8 cellular contexts compared by ENCODE assay signal in the genomic region with DNA sequence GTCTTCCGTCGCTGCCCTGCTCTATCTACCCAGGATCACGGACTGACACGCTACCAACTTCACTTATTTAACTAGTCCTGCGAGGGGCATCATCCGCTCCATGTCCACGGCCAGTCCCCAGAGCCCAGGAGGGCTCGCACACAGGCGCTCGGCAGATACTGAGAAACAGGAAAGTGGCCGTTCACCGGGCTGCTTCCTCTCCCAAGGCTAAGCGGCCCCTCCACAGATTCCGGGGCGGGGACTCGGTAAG. TPM values are rescaled to one million over a fixed set of nuclear protein-coding genes. Genes with fewer than 3 reads are reported as not detected.
DNase-seq lines count a peak whose midpoint lies in the region; ATAC-seq, FAIRE-seq and TF ChIP-seq lines count a peak whose summit lies in the region.

No MANE protein-coding gene starts in this region.

- no peak for FAIRE-seq in HepG2 (lab: Jason Lieb, UNC)

- H3K9me2 ChIP-seq in Karpas-422 (replicated peaks; ENCODE audit: insufficient read depth, low read length) = no peaks in the 10 kb centered on the region

- H3K4me3 ChIP-seq in Karpas-422 (ENCODE audit: low read length) (peak overlapping the region; percentile 96), HepG2 (replicated peaks in 1 of 3; ENCODE audit: insufficient read depth in 1 of 3, low read depth in 2 of 3, low read length in 3 of 3) (peak overlapping the region; percentile 86 to 98 (median 96)), tibial artery (peak overlapping the region; percentile 87 to 95)

- H3K36me3 Mint-ChIP-seq in activated CD8-positive, alpha-beta memory T cell treated with anti-CD3 and anti-CD28 coated beads, Interleukin-2, amount 10 ng/mL, durations not matched to agents 7 days and 5 days = peaks cover 40% of the 10 kb centered on the region
- peaks cover 22% of the 10 kb centered on the region for H3K36me3 Mint-ChIP-seq in brain

- H3K4me3 Mint-ChIP-seq in activated CD8-positive, alpha-beta memory T cell treated with anti-CD3 and anti-CD28 coated beads, Interleukin-2, amount 10 ng/mL, durations not matched to agents 7 days and 5 days = peak overlapping the region; percentile 89
- peak overlapping the region; percentile 93 to 96 (median 94) for H3K4me3 Mint-ChIP-seq in brain

- in situ Hi-C loops in HepG2 (cut with HindIII; ENCODE audit: extremely low pct_ligation_motif_present, low pct_unique_long_range_greater_than_20kb) (no loop called here), GM13976 (cut with MboI; ENCODE audit: low sequenced_read_pairs, unreplicated experiment) (no loop called here)

- peak overlapping the region; percentile 94 for H3K27ac Mint-ChIP-seq in activated CD8-positive, alpha-beta memory T cell treated with anti-CD3 and anti-CD28 coated beads, Interleukin-2, amount 10 ng/mL, durations not matched to agents 7 days and 5 days
- H3K27ac Mint-ChIP-seq in brain = peak overlapping the region; percentile 81 to 97 (median 89)

- H3K9ac ChIP-seq in Karpas-422 (ENCODE audit: low read length) = peak overlapping the region; percentile 99
- H3K9ac ChIP-seq in HepG2 (ENCODE audit: insufficient read depth, low read depth, low read length) = peak overlapping the region; percentile 92

- H2AFZ ChIP-seq in Karpas-422 (ENCODE audit: low read length) (no peak overlapping the region), HepG2 (ENCODE audit: low read length) (no peak overlapping the region)

- no peaks in the 10 kb centered on the region for H3K9me3 ChIP-seq in Karpas-422 (ENCODE audit: low read length)
- H3K9me3 ChIP-seq in HepG2 (ENCODE audit: low read length) = no peaks in the 10 kb centered on the region
- no peaks in the 10 kb centered on the region for H3K9me3 ChIP-seq in tibial artery

- H4K20me1 ChIP-seq in Karpas-422 (ENCODE audit: insufficient read depth, low read depth, low read length) = no peaks in the 10 kb centered on the region
- H4K20me1 ChIP-seq in HepG2 (ENCODE audit: insufficient read depth, low read length) = no peaks in the 10 kb centered on the region

- CTCF ChIA-PET in activated CD8-positive, alpha-beta memory T cell treated with anti-CD3 and anti-CD28 coated beads, Interleukin-2, amount 10 ng/mL, durations not matched to agents 7 days and 5 days (lab: Charles Lee) = interaction anchor here (1.0 to 1.7 kb wide), 3 partner anchors 13 to 31 kb away, joined by 3 to 7 read pairs (median 6); a partner anchor contains a TSS
- CTCF ChIA-PET in HepG2 (lab: Yijun Ruan, JAX; ENCODE audit: low intra/inter-chr PET ratio, low total read pairs) = no interaction called here

- peaks cover 59% of the 10 kb centered on the region for H3K4me1 Mint-ChIP-seq in activated CD8-positive, alpha-beta memory T cell treated with anti-CD3 and anti-CD28 coated beads, Interleukin-2, amount 10 ng/mL, durations not matched to agents 7 days and 5 days
- H3K4me1 Mint-ChIP-seq in brain = peaks cover 34% of the 10 kb centered on the region

- ATAC-seq in activated CD8-positive, alpha-beta memory T cell treated with anti-CD3 and anti-CD28 coated beads, Interleukin-2, amount 10 ng/mL, durations not matched to agents 7 days and 5 days = peak; percentile 34
- peak; percentile 51; the same call in 2 of the 3 replicates for ATAC-seq in HepG2

- TF ChIP-seq EP300 in HepG2 (IDR thresholded peaks at IDR 0.05; ENCODE audit: low read depth in 2 of 2, low read length in 2 of 2) (no peak), HepG2 (CRISPR knock-in tag; IDR thresholded peaks at IDR 0.05; ENCODE audit: borderline replicate concordance) (no peak)

- H3K36me3 ChIP-seq in Karpas-422 (ENCODE audit: insufficient read depth, low read length) = peaks cover 37% of the 10 kb centered on the region
- peaks cover 9 to 23% of the 10 kb centered on the region in 2 experiments for H3K36me3 ChIP-seq in HepG2 (replicated peaks in 1 of 2; ENCODE audit: control insufficient read depth in 1 of 2, insufficient read depth in 2 of 2, low read length in 2 of 2)
- peaks cover 14 to 27% (median 16%) of the 10 kb centered on the region in 3 donors for H3K36me3 ChIP-seq in tibial artery

- TF ChIP-seq RAD21 in HepG2 (CRISPR knock-in tag; IDR thresholded peaks at IDR 0.05) = no peak

- peaks cover 24% of the 10 kb centered on the region for H3K4me1 ChIP-seq in Karpas-422 (ENCODE audit: low read length)
- H3K4me1 ChIP-seq in HepG2 (ENCODE audit: insufficient read depth, low read length) = peaks cover 27% of the 10 kb centered on the region
- peaks cover 0 to 30% (median 23%) of the 10 kb centered on the region in 4 donors for H3K4me1 ChIP-seq in tibial artery

- H3K79me2 ChIP-seq in Karpas-422 (ENCODE audit: low read length) (peaks cover 43% of the 10 kb centered on the region), HepG2 (ENCODE audit: insufficient read depth, low read length) (peaks cover 30% of the 10 kb centered on the region)

- peak overlapping the region; percentile 86 for H3K27ac ChIP-seq in Karpas-422 (ENCODE audit: low read length)
- peak overlapping the region; percentile 81 for H3K27ac ChIP-seq in HepG2 (ENCODE audit: extremely low read length, insufficient read depth, low read length)
- peak overlapping the region; percentile 86 to 92 for H3K27ac ChIP-seq in tibial artery

- 0% methylated on average over 13 of the region's 16 CpGs for WGBS in HepG2 (ENCODE audit: low lambda C conversion rate)

- TSS peak; percentile 87 for BruUV-seq in HepG2 (replicated peaks; lab: Mats Ljungman, UMichigan)

- POLR2A ChIA-PET in HepG2 (lab: Yijun Ruan, JAX) = interaction anchor here (0.9 to 6.3 kb wide), 19 partner anchors 9 to 443 kb away, joined by 3 to 68 read pairs (median 7); a partner anchor contains a TSS

- H3K27me3 Mint-ChIP-seq in activated CD8-positive, alpha-beta memory T cell treated with anti-CD3 and anti-CD28 coated beads, Interleukin-2, amount 10 ng/mL, durations not matched to agents 7 days and 5 days = no peaks in the 10 kb centered on the region
- H3K27me3 Mint-ChIP-seq in brain = peaks cover 7% of the 10 kb centered on the region

- TF ChIP-seq POLR2A in HepG2 (IDR thresholded peaks at IDR 0.05; ENCODE audit: insufficient read depth in 1 of 2, low read depth in 2 of 2, low read length in 2 of 2) = no peak

- no peaks in the 10 kb centered on the region for H3K9me3 Mint-ChIP-seq in activated CD8-positive, alpha-beta memory T cell treated with anti-CD3 and anti-CD28 coated beads, Interleukin-2, amount 10 ng/mL, durations not matched to agents 7 days and 5 days (ENCODE audit: low read depth)
- no peaks in the 10 kb centered on the region for H3K9me3 Mint-ChIP-seq in brain

- peak; percentile 60 for DNase-seq in activated CD8-positive, alpha-beta memory T cell treated with anti-CD3 and anti-CD28 coated beads, Interleukin-2, amount 10 ng/mL, durations not matched to agents 7 days and 5 days
- no peak for DNase-seq in activated CD8-positive, alpha-beta memory T cell treated with anti-CD3 and anti-CD28 coated beads, Interleukin-2, amount 50 U/mL, for 48 hours
- peak; percentile 70 for DNase-seq in Karpas-422
- DNase-seq in HepG2 (ENCODE audit: low spot score) = peak; percentile 36
- DNase-seq in tibial artery = no peak
- DNase-seq in GM13976 (ENCODE audit: low spot score) = no peak
- DNase-seq in UCSD-AML1 (lab: John Stamatoyannopoulos, UW; ENCODE audit: unreplicated experiment) = no peak

- intact Hi-C loops in HepG2 (cut with micrococcal nuclease; ENCODE audit: unreplicated experiment) = loop anchor here (2.0 to 5.0 kb wide), 2 partner anchors 29 to 36 kb away; a partner anchor contains a TSS
- intact Hi-C loops in tibial artery (cut with DNase I; ENCODE audit: low total_unique reads) = loop anchor here (2.0 kb wide), 1 partner anchor 29 kb away; a partner anchor contains a TSS

- no peak for TF ChIP-seq CTCF in brain (conservative IDR thresholded peaks at IDR 0.05)
- TF ChIP-seq CTCF in HepG2 (CRISPR knock-in tag; IDR thresholded peaks at IDR 0.05) = no peak
- TF ChIP-seq CTCF in tibial artery (IDR thresholded peaks at IDR 0.05) = no peak
- no peak for TF ChIP-seq CTCF in GM13976 (IDR thresholded peaks at IDR 0.05; ENCODE audit: borderline replicate concordance, control extremely low read depth, extremely low read depth, insufficient read depth, missing control alignments)

- H3K27me3 ChIP-seq in Karpas-422 (ENCODE audit: low read length) = no peaks in the 10 kb centered on the region
- H3K27me3 ChIP-seq in HepG2 (ENCODE audit: control insufficient read depth in 1 of 2, insufficient read depth in 2 of 2, low read length in 2 of 2) = no peaks in the 10 kb centered on the region; a peak in 1 of 5 replicates
- no peaks in the 10 kb centered on the region for H3K27me3 ChIP-seq in tibial artery

- H3K4me2 ChIP-seq in Karpas-422 (ENCODE audit: low read depth, low read length, poor library complexity, severe bottlenecking) (peak overlapping the region; percentile 97), HepG2 (ENCODE audit: low read depth, low read length) (peak overlapping the region; percentile 92)

RNA-seq across cellular contexts. Expression of a gene that starts 0.4 kb away (rescaled TPM):
- 10 to 100 TPM; 57.9 to 68.5 TPM for total RNA-seq in activated CD8-positive, alpha-beta memory T cell treated with anti-CD3 and anti-CD28 coated beads, Interleukin-2, amount 10 ng/mL, durations not matched to agents 7 days and 5 days
- 78.7 and 122 TPM in 2 replicates for total RNA-seq in Karpas-422 (2014; rRNA removed; shearing (Covaris generic); ENCODE audit: low replicate concordance)
- 32.6 TPM for polyA plus RNA-seq in brain (ENCODE audit: insufficient read depth, low read depth, low replicate concordance)
- total RNA-seq in HepG2 (2016; rRNA removed; fragmentation: Illumina TruSeq; extraction: Trizol) = 34.9 and 37.5 TPM in 2 replicates
- total RNA-seq in HepG2 (2016; cell fraction: cytosol; rRNA removed; fragmentation: Illumina TruSeq; extraction: Trizol; ENCODE audit: low read depth) = 18.3 and 27.5 TPM in 2 replicates
- total RNA-seq in HepG2 (2016; cell fraction: insoluble cytoplasmic fraction; rRNA removed; fragmentation: Illumina TruSeq; extraction: Trizol) = 34.8 and 36.8 TPM in 2 replicates
- 37.8 and 42.1 TPM in 2 replicates for total RNA-seq in HepG2 (2016; cell fraction: membrane; rRNA removed; fragmentation: Illumina TruSeq; extraction: Trizol)
- total RNA-seq in HepG2 (2016; cell fraction: nucleus; rRNA removed; fragmentation: Illumina TruSeq; extraction: Trizol) = 25.0 and 26.4 TPM in 2 replicates
- 27.1 and 40.3 TPM in 2 replicates for polyA plus RNA-seq in HepG2 (2011; rRNA removed)
- polyA plus RNA-seq in HepG2 (2011; cell fraction: cytosol; rRNA removed) = 26.2 and 44.6 TPM in 2 replicates
- 114 and 127 TPM in 2 replicates for polyA plus RNA-seq in HepG2 (2011; cell fraction: nucleus; rRNA removed)
- polyA plus RNA-seq in HepG2 (2012) = 19.0 and 25.6 TPM in 2 replicates
- polyA plus RNA-seq in HepG2 (2016; cell fraction: cytosol; fragmentation: Illumina TruSeq; extraction: Trizol; ENCODE audit: low read depth) = 14.5 and 20.0 TPM in 2 replicates
- 24.5 and 26.4 TPM in 2 replicates for polyA plus RNA-seq in HepG2 (2016; cell fraction: insoluble cytoplasmic fraction; fragmentation: Illumina TruSeq; extraction: Trizol; ENCODE audit: low read depth)
- 21.9 and 27.2 TPM in 2 replicates for polyA plus RNA-seq in HepG2 (2016; cell fraction: membrane; fragmentation: Illumina TruSeq; extraction: Trizol; ENCODE audit: low read depth)
- 40.3 and 44.2 TPM in 2 replicates for polyA plus RNA-seq in HepG2 (2016; cell fraction: nucleus; fragmentation: Illumina TruSeq; extraction: Trizol; ENCODE audit: insufficient read depth, low read depth)
- polyA minus RNA-seq in HepG2 (2011; rRNA and poly(A)+ RNA removed; ENCODE audit: low replicate concordance) = 10.9 and 18.2 TPM in 2 replicates
- polyA minus RNA-seq in HepG2 (2011; cell fraction: cytosol; rRNA and poly(A)+ RNA removed) = 5.9 and 9.5 TPM in 2 replicates
- polyA minus RNA-seq in HepG2 (2011; cell fraction: nucleus; rRNA and poly(A)+ RNA removed) = 11.2 and 15.5 TPM in 2 replicates

RNA-seq across cellular contexts. Expression of a gene that starts 0.5 kb away (rescaled TPM):
- total RNA-seq in activated CD8-positive, alpha-beta memory T cell treated with anti-CD3 and anti-CD28 coated beads, Interleukin-2, amount 10 ng/mL, durations not matched to agents 7 days and 5 days = 10 to 100 TPM; 37.4 to 42.3 TPM
- 8.1 and 31.9 TPM in 2 replicates for total RNA-seq in Karpas-422 (2014; rRNA removed; shearing (Covaris generic); ENCODE audit: low replicate concordance)
- 19.4 TPM for polyA plus RNA-seq in brain (ENCODE audit: insufficient read depth, low read depth, low replicate concordance)
- total RNA-seq in HepG2 (2016; rRNA removed; fragmentation: Illumina TruSeq; extraction: Trizol) = 34.4 and 39.1 TPM in 2 replicates
- total RNA-seq in HepG2 (2016; cell fraction: cytosol; rRNA removed; fragmentation: Illumina TruSeq; extraction: Trizol; ENCODE audit: low read depth) = 10.7 and 10.8 TPM in 2 replicates
- 31.3 and 40.3 TPM in 2 replicates for total RNA-seq in HepG2 (2016; cell fraction: insoluble cytoplasmic fraction; rRNA removed; fragmentation: Illumina TruSeq; extraction: Trizol)
- total RNA-seq in HepG2 (2016; cell fraction: membrane; rRNA removed; fragmentation: Illumina TruSeq; extraction: Trizol) = 16.9 and 19.0 TPM in 2 replicates
- total RNA-seq in HepG2 (2016; cell fraction: nucleus; rRNA removed; fragmentation: Illumina TruSeq; extraction: Trizol) = 20.9 and 21.8 TPM in 2 replicates
- polyA plus RNA-seq in HepG2 (2011; rRNA removed) = 14.6 and 14.7 TPM in 2 replicates
- polyA plus RNA-seq in HepG2 (2011; cell fraction: cytosol; rRNA removed) = 10.9 and 12.3 TPM in 2 replicates
- 18.8 and 20.1 TPM in 2 replicates for polyA plus RNA-seq in HepG2 (2011; cell fraction: nucleus; rRNA removed)
- 15.7 and 20.6 TPM in 2 replicates for polyA plus RNA-seq in HepG2 (2012)
- 6.0 and 6.1 TPM in 2 replicates for polyA plus RNA-seq in HepG2 (2016; cell fraction: cytosol; fragmentation: Illumina TruSeq; extraction: Trizol; ENCODE audit: low read depth)
- 43.6 and 43.8 TPM in 2 replicates for polyA plus RNA-seq in HepG2 (2016; cell fraction: insoluble cytoplasmic fraction; fragmentation: Illumina TruSeq; extraction: Trizol; ENCODE audit: low read depth)
- polyA plus RNA-seq in HepG2 (2016; cell fraction: membrane; fragmentation: Illumina TruSeq; extraction: Trizol; ENCODE audit: low read depth) = 11.4 and 11.7 TPM in 2 replicates
- 75.0 and 87.7 TPM in 2 replicates for polyA plus RNA-seq in HepG2 (2016; cell fraction: nucleus; fragmentation: Illumina TruSeq; extraction: Trizol; ENCODE audit: insufficient read depth, low read depth)
- 4.1 and 5.1 TPM in 2 replicates for polyA minus RNA-seq in HepG2 (2011; rRNA and poly(A)+ RNA removed; ENCODE audit: low replicate concordance)
- 5.1 and 5.5 TPM in 2 replicates for polyA minus RNA-seq in HepG2 (2011; cell fraction: cytosol; rRNA and poly(A)+ RNA removed)
- polyA minus RNA-seq in HepG2 (2011; cell fraction: nucleus; rRNA and poly(A)+ RNA removed) = 7.0 and 8.8 TPM in 2 replicates

RNA-seq across cellular contexts. Expression of a gene that starts 9.7 kb away (rescaled TPM):
- total RNA-seq in activated CD8-positive, alpha-beta memory T cell treated with anti-CD3 and anti-CD28 coated beads, Interleukin-2, amount 10 ng/mL, durations not matched to agents 7 days and 5 days = 10 to 100 TPM; 12.0 to 12.5 TPM
- 1.6 and 2.7 TPM in 2 replicates for total RNA-seq in Karpas-422 (2014; rRNA removed; shearing (Covaris generic); ENCODE audit: low replicate concordance)
- polyA plus RNA-seq in brain (ENCODE audit: insufficient read depth, low read depth, low replicate concordance) (not detected), HepG2 (2011; rRNA removed) (4.9 and 6.7 TPM in 2 replicates)
- 1.0 and 1.4 TPM in 2 replicates for total RNA-seq in HepG2 (2016; rRNA removed; fragmentation: Illumina TruSeq; extraction: Trizol)
- 0.44 and 1.4 TPM in 2 replicates for total RNA-seq in HepG2 (2016; cell fraction: cytosol; rRNA removed; fragmentation: Illumina TruSeq; extraction: Trizol; ENCODE audit: low read depth)
- 0.83 and 1.7 TPM in 2 replicates for total RNA-seq in HepG2 (2016; cell fraction: insoluble cytoplasmic fraction; rRNA removed; fragmentation: Illumina TruSeq; extraction: Trizol)
- total RNA-seq in HepG2 (2016; cell fraction: membrane; rRNA removed; fragmentation: Illumina TruSeq; extraction: Trizol) = 1.2 and 1.4 TPM in 2 replicates
- 1.0 TPM in 1 of 2 replicates, not detected in the other for total RNA-seq in HepG2 (2016; cell fraction: nucleus; rRNA removed; fragmentation: Illumina TruSeq; extraction: Trizol)
- polyA plus RNA-seq in HepG2 (2011; cell fraction: cytosol; rRNA removed) = 4.9 and 5.2 TPM in 2 replicates
- polyA plus RNA-seq in HepG2 (2011; cell fraction: nucleus; rRNA removed) = 1.3 and 2.0 TPM in 2 replicates
- polyA plus RNA-seq in HepG2 (2012) = 1.8 and 3.1 TPM in 2 replicates
- polyA plus RNA-seq in HepG2 (2016; cell fraction: cytosol; fragmentation: Illumina TruSeq; extraction: Trizol; ENCODE audit: low read depth) = 1.1 and 1.3 TPM in 2 replicates
- 1.9 and 2.0 TPM in 2 replicates for polyA plus RNA-seq in HepG2 (2016; cell fraction: insoluble cytoplasmic fraction; fragmentation: Illumina TruSeq; extraction: Trizol; ENCODE audit: low read depth)
- 1.1 TPM in 2 replicates for polyA plus RNA-seq in HepG2 (2016; cell fraction: membrane; fragmentation: Illumina TruSeq; extraction: Trizol; ENCODE audit: low read depth)
- polyA plus RNA-seq in HepG2 (2016; cell fraction: nucleus; fragmentation: Illumina TruSeq; extraction: Trizol; ENCODE audit: insufficient read depth, low read depth) = 0.57 and 1.6 TPM in 2 replicates
- polyA minus RNA-seq in HepG2 (2011; rRNA and poly(A)+ RNA removed; ENCODE audit: low replicate concordance) = 0.56 and 4.7 TPM in 2 replicates
- polyA minus RNA-seq in HepG2 (2011; cell fraction: cytosol; rRNA and poly(A)+ RNA removed) = 0.79 TPM in 1 of 2 replicates, not detected in the other
- 0.26 TPM in 1 of 2 replicates, not detected in the other for polyA minus RNA-seq in HepG2 (2011; cell fraction: nucleus; rRNA and poly(A)+ RNA removed)

RNA-seq across cellular contexts. Expression of a gene that starts 17.6 kb away (rescaled TPM):
- total RNA-seq in activated CD8-positive, alpha-beta memory T cell treated with anti-CD3 and anti-CD28 coated beads, Interleukin-2, amount 10 ng/mL, durations not matched to agents 7 days and 5 days = 10 to 100 TPM; 14.9 to 15.4 TPM
- total RNA-seq in Karpas-422 (2014; rRNA removed; shearing (Covaris generic); ENCODE audit: low replicate concordance) = 22.4 and 40.7 TPM in 2 replicates
- polyA plus RNA-seq in brain (ENCODE audit: insufficient read depth, low read depth, low replicate concordance) (78.3 TPM), HepG2 (2011; rRNA removed) (30.8 and 32.1 TPM in 2 replicates)
- 18.8 and 20.8 TPM in 2 replicates for total RNA-seq in HepG2 (2016; rRNA removed; fragmentation: Illumina TruSeq; extraction: Trizol)
- 17.5 and 20.2 TPM in 2 replicates for total RNA-seq in HepG2 (2016; cell fraction: cytosol; rRNA removed; fragmentation: Illumina TruSeq; extraction: Trizol; ENCODE audit: low read depth)
- 21.5 and 21.9 TPM in 2 replicates for total RNA-seq in HepG2 (2016; cell fraction: insoluble cytoplasmic fraction; rRNA removed; fragmentation: Illumina TruSeq; extraction: Trizol)
- total RNA-seq in HepG2 (2016; cell fraction: membrane; rRNA removed; fragmentation: Illumina TruSeq; extraction: Trizol) = 24.3 and 26.3 TPM in 2 replicates
- total RNA-seq in HepG2 (2016; cell fraction: nucleus; rRNA removed; fragmentation: Illumina TruSeq; extraction: Trizol) = 10.5 and 14.3 TPM in 2 replicates
- 30.7 and 36.8 TPM in 2 replicates for polyA plus RNA-seq in HepG2 (2011; cell fraction: cytosol; rRNA removed)
- polyA plus RNA-seq in HepG2 (2011; cell fraction: nucleus; rRNA removed) = 21.1 and 26.0 TPM in 2 replicates
- polyA plus RNA-seq in HepG2 (2012) = 16.3 and 19.8 TPM in 2 replicates
- polyA plus RNA-seq in HepG2 (2016; cell fraction: cytosol; fragmentation: Illumina TruSeq; extraction: Trizol; ENCODE audit: low read depth) = 22.8 and 26.9 TPM in 2 replicates
- 25.4 and 25.5 TPM in 2 replicates for polyA plus RNA-seq in HepG2 (2016; cell fraction: insoluble cytoplasmic fraction; fragmentation: Illumina TruSeq; extraction: Trizol; ENCODE audit: low read depth)
- polyA plus RNA-seq in HepG2 (2016; cell fraction: membrane; fragmentation: Illumina TruSeq; extraction: Trizol; ENCODE audit: low read depth) = 24.7 and 30.0 TPM in 2 replicates
- 41.6 and 53.5 TPM in 2 replicates for polyA plus RNA-seq in HepG2 (2016; cell fraction: nucleus; fragmentation: Illumina TruSeq; extraction: Trizol; ENCODE audit: insufficient read depth, low read depth)
- 17.2 and 24.1 TPM in 2 replicates for polyA minus RNA-seq in HepG2 (2011; rRNA and poly(A)+ RNA removed; ENCODE audit: low replicate concordance)
- 4.7 and 5.4 TPM in 2 replicates for polyA minus RNA-seq in HepG2 (2011; cell fraction: cytosol; rRNA and poly(A)+ RNA removed)
- 10.7 and 14.5 TPM in 2 replicates for polyA minus RNA-seq in HepG2 (2011; cell fraction: nucleus; rRNA and poly(A)+ RNA removed)

RNA-seq across cellular contexts. Expression of a gene that starts 17.8 kb away (rescaled TPM):
- total RNA-seq in activated CD8-positive, alpha-beta memory T cell treated with anti-CD3 and anti-CD28 coated beads, Interleukin-2, amount 10 ng/mL, durations not matched to agents 7 days and 5 days = 100 to 1,000 TPM; 145 to 159 TPM
- 57.2 and 90.1 TPM in 2 replicates for total RNA-seq in Karpas-422 (2014; rRNA removed; shearing (Covaris generic); ENCODE audit: low replicate concordance)
- polyA plus RNA-seq in brain (ENCODE audit: insufficient read depth, low read depth, low replicate concordance) (147 TPM), HepG2 (2011; rRNA removed) (78.1 and 85.3 TPM in 2 replicates)
- total RNA-seq in HepG2 (2016; rRNA removed; fragmentation: Illumina TruSeq; extraction: Trizol) = 54.1 and 73.3 TPM in 2 replicates
- 23.7 and 25.3 TPM in 2 replicates for total RNA-seq in HepG2 (2016; cell fraction: cytosol; rRNA removed; fragmentation: Illumina TruSeq; extraction: Trizol; ENCODE audit: low read depth)
- 46.3 and 75.5 TPM in 2 replicates for total RNA-seq in HepG2 (2016; cell fraction: insoluble cytoplasmic fraction; rRNA removed; fragmentation: Illumina TruSeq; extraction: Trizol)
- 26.2 and 27.2 TPM in 2 replicates for total RNA-seq in HepG2 (2016; cell fraction: membrane; rRNA removed; fragmentation: Illumina TruSeq; extraction: Trizol)
- 61.6 and 70.3 TPM in 2 replicates for total RNA-seq in HepG2 (2016; cell fraction: nucleus; rRNA removed; fragmentation: Illumina TruSeq; extraction: Trizol)
- 23.0 and 37.1 TPM in 2 replicates for polyA plus RNA-seq in HepG2 (2011; cell fraction: cytosol; rRNA removed)
- polyA plus RNA-seq in HepG2 (2011; cell fraction: nucleus; rRNA removed) = 599 and 842 TPM in 2 replicates
- 50.3 and 58.5 TPM in 2 replicates for polyA plus RNA-seq in HepG2 (2012)
- polyA plus RNA-seq in HepG2 (2016; cell fraction: cytosol; fragmentation: Illumina TruSeq; extraction: Trizol; ENCODE audit: low read depth) = 10.3 and 14.6 TPM in 2 replicates
- 49.0 and 65.5 TPM in 2 replicates for polyA plus RNA-seq in HepG2 (2016; cell fraction: insoluble cytoplasmic fraction; fragmentation: Illumina TruSeq; extraction: Trizol; ENCODE audit: low read depth)
- 20.0 and 26.0 TPM in 2 replicates for polyA plus RNA-seq in HepG2 (2016; cell fraction: membrane; fragmentation: Illumina TruSeq; extraction: Trizol; ENCODE audit: low read depth)
- polyA plus RNA-seq in HepG2 (2016; cell fraction: nucleus; fragmentation: Illumina TruSeq; extraction: Trizol; ENCODE audit: insufficient read depth, low read depth) = 239 and 240 TPM in 2 replicates
- 124 and 132 TPM in 2 replicates for polyA minus RNA-seq in HepG2 (2011; rRNA and poly(A)+ RNA removed; ENCODE audit: low replicate concordance)
- 22.8 and 27.9 TPM in 2 replicates for polyA minus RNA-seq in HepG2 (2011; cell fraction: cytosol; rRNA and poly(A)+ RNA removed)
- 76.9 and 79.1 TPM in 2 replicates for polyA minus RNA-seq in HepG2 (2011; cell fraction: nucleus; rRNA and poly(A)+ RNA removed)

Comparison
In these comparisons a context has a peak if more than half of its experiments do, and no peak if none do; other contexts are left out.
1. DNase-seq: peak in activated CD8-positive, alpha-beta memory T cell treated with anti-CD3 and anti-CD28 coated beads, Interleukin-2, amount 10 ng/mL, durations not matched to agents 7 days and 5 days (single experiment), Karpas-422 (single experiment) and HepG2 (single experiment); none in activated CD8-positive, alpha-beta memory T cell treated with anti-CD3 and anti-CD28 coated beads, Interleukin-2, amount 50 U/mL, for 48 hours (single experiment), tibial artery (0 of 2), GM13976 (single experiment) and UCSD-AML1 (single experiment).
2. Peak in every context shown above with its lines, with median percentiles within 50 percentile points of each other: H3K27ac ChIP-seq and H3K4me3 ChIP-seq.